17 cellular contexts compared by ENCODE assay signal in the genomic region with DNA sequence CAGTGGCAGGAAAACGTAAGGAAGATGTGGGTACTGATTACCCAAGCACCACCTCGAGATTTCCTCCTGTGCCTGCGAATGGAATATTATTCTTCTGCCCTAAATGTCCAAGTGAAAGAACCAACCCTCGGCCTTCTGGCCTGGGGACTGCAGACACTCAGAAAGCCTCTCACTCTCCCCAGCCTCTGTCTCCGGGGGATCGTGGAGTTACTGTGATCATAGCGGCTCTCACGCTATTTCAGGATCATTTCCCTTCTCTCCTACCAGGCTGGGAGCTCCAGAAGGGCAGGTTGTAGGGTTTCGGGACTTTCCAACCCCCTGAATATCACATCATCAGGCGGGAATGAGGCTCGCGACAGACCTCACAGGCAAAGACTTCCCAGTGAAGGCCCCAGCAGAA.
DNase-seq lines count a peak whose midpoint lies in the region; ATAC-seq and TF ChIP-seq lines count a peak whose summit lies in the region.
"Had no signal": no experiment of that assay in that cellular context is flagged by ENCODE, and none has a peak within 500 bp of the region (broad histone marks: within the 10 kb centered on the region; RNA-seq: fewer than 3 reads in every experiment).

No MANE protein-coding gene starts in this region.

- H3K27me3 ChIP-seq in fibroblast of lung (ENCODE audit: control insufficient read depth, insufficient read depth, low read length) (no peaks in the 10 kb centered on the region), tibial nerve (no peaks in the 10 kb centered on the region)
- H3K27me3 ChIP-seq: BE2C had no signal

- TF ChIP-seq EP300 in tibial nerve (IDR thresholded peaks at IDR 0.05) = no peak

- H3K27me3 Mint-ChIP-seq in T-helper 17 cell (no peaks in the 10 kb centered on the region), nephron progenitor cell (ENCODE audit: low read depth, poor library complexity) (no peaks in the 10 kb centered on the region)
- H3K27me3 Mint-ChIP-seq: IgD-negative memory B cell had no signal

- 67 to 78% methylated on average over 12 of the region's 12 CpGs for WGBS in tibial nerve, 2 donors

- peaks cover 3% of the 10 kb centered on the region for H3K36me3 ChIP-seq in fibroblast of lung (ENCODE audit: control insufficient read depth, insufficient read depth, low read length)
- peaks cover 0 to 52% (median 0%) of the 10 kb centered on the region in 3 donors for H3K36me3 ChIP-seq in tibial nerve

- ATAC-seq in T-helper 17 cell = no peak
- no peak for ATAC-seq in HG02610 (IDR thresholded peaks at IDR 0.05; ENCODE audit: unreplicated experiment)
- ATAC-seq in GM21528 (IDR thresholded peaks at IDR 0.05; ENCODE audit: low FRiP score, unreplicated experiment) = no peak
- ATAC-seq: A549; CD8-positive, alpha-beta T cell; GM12878 had no signal

- H3K36me3 Mint-ChIP-seq in T-helper 17 cell (ENCODE audit: low read depth) (peaks cover 3% of the 10 kb centered on the region), nephron progenitor cell (ENCODE audit: low read depth) (peaks cover 69% of the 10 kb centered on the region)

- no peak for TF ChIP-seq CTCF in fibroblast of lung (conservative IDR thresholded peaks at IDR 0.05 in 1 of 2, IDR thresholded peaks at IDR 0.05 in 1 of 2; ENCODE audit: low read depth in 1 of 2, low read length in 2 of 2)
- TF ChIP-seq CTCF in nephron progenitor cell (IDR thresholded peaks at IDR 0.05) = no peak
- TF ChIP-seq CTCF in tibial nerve (IDR thresholded peaks at IDR 0.05) = no peak

- H3K4me1 ChIP-seq in fibroblast of lung (ENCODE audit: control insufficient read depth, extremely low read depth, insufficient read depth, low read length) (peaks cover 6% of the 10 kb centered on the region), tibial nerve (no peaks in the 10 kb centered on the region)

- peak overlapping the region; percentile 23 for H2AFZ ChIP-seq in fibroblast of lung (ENCODE audit: low read length)
- H2AFZ ChIP-seq: GM23248 had no signal

- TF ChIP-seq POLR2A in tibial nerve (IDR thresholded peaks at IDR 0.05) = no peak

- no peaks in the 10 kb centered on the region for H3K79me2 ChIP-seq in fibroblast of lung (ENCODE audit: control insufficient read depth, insufficient read depth, low read length)

- H3K27ac Mint-ChIP-seq in T-helper 17 cell (peak overlapping the region; percentile 87), nephron progenitor cell (peak overlapping the region; percentile 74)

- H3K4me1 Mint-ChIP-seq in T-helper 17 cell = peaks cover 11% of the 10 kb centered on the region
- peaks cover 19% of the 10 kb centered on the region for H3K4me1 Mint-ChIP-seq in nephron progenitor cell

- H3K9me3 ChIP-seq in T-helper 17 cell (ENCODE audit: control insufficient read depth, low read length, poor library complexity, severe bottlenecking) (no peaks in the 10 kb centered on the region), fibroblast of lung (ENCODE audit: control insufficient read depth, insufficient read depth, low read depth, low read length) (no peaks in the 10 kb centered on the region), tibial nerve (no peaks in the 10 kb centered on the region)
- H3K9me3 ChIP-seq: A549, BE2C had no signal

- H3K4me3 ChIP-seq in fibroblast of lung (replicated peaks in 1 of 4; ENCODE audit: control extremely low read depth in 1 of 4, insufficient read depth in 1 of 4, low read depth in 3 of 4, low read length in 4 of 4) (no peak overlapping the region), tibial nerve (no peak overlapping the region)
- H3K4me3 ChIP-seq: A549, GM12878, GM23248 had no signal

- H3K27ac ChIP-seq in fibroblast of lung (ENCODE audit: insufficient read depth, low read length) = no peak overlapping the region
- no peak overlapping the region for H3K27ac ChIP-seq in tibial nerve
- H3K27ac ChIP-seq: A549, GM23248 had no signal

- H3K4me2 ChIP-seq in fibroblast of lung (ENCODE audit: extremely low read depth, insufficient read depth, low read length) = no peak overlapping the region
- H3K4me2 ChIP-seq: A549 had no signal

- no peak overlapping the region for H3K9ac ChIP-seq in fibroblast of lung (ENCODE audit: insufficient read depth, low read length)
- H3K9ac ChIP-seq: GM23248 had no signal

- peaks cover 4% of the 10 kb centered on the region for H3K9me3 Mint-ChIP-seq in nephron progenitor cell
- H3K9me3 Mint-ChIP-seq: CD14-positive monocyte; CD8-positive, alpha-beta T cell; IgD-negative memory B cell had no signal

- in situ Hi-C loops in G401 (cut with HindIII; ENCODE audit: low sequenced_read_pairs) = no loop called here

- DNase-seq in G401 (ENCODE audit: low spot score) (peak; percentile 57), T-helper 17 cell (no peak), fibroblast of lung (ENCODE audit: low read depth in 2 of 2) (no peak), nephron progenitor cell (no peak), tibial nerve (ENCODE audit: low spot score in 2 of 2) (no peak)
- DNase-seq: BE2C; CD8-positive, alpha-beta T cell; COR-L47; DMS153; DND-41; GM23248 had no signal

- H3K4me3 Mint-ChIP-seq in T-helper 17 cell = no peak overlapping the region
- no peak overlapping the region for H3K4me3 Mint-ChIP-seq in nephron progenitor cell
- H3K4me3 Mint-ChIP-seq: CD8-positive, alpha-beta T cell had no signal

- no peaks in the 10 kb centered on the region for H4K20me1 ChIP-seq in fibroblast of lung (ENCODE audit: control insufficient read depth, extremely low read depth, insufficient read depth, low read length)
